Comparison of ENCODE assay signal across 8 cellular contexts in the genomic region with DNA sequence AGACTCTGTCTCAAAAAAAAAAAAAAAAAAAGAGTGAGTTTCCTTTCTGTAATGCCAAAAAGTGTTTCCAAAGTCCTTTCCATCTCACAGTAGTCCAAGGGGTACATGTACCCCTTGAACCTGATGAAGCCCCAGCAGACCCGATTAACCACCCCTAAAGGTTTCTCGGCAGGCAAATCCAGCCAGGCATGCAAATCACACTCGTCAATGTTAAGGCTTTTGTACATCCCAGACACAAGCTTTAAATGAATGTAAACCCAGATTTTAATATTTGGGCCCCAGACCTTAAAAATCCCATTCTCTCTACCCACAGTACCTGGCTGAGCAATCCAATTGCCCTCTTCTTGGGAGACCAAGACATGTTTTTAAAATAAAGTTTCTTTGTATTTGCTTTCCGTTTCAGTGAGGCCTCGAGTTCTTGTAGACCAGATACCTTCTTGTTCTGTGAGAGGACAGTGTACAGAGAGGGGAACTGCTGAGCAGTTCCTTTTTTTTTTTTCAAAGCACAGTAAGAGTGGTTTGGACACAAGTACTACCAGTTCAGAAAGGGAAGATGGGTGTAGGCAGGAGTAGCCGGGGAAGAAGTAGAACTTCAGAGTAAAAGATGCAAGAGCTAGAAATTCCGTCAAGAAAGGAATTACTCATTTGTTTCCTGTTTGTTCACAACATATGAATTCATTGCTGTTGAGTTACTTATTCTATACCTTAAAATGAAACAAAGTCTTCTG. TPM values are rescaled to one million over a fixed set of nuclear protein-coding genes. Genes with fewer than 3 reads are reported as not detected.
DNase-seq lines count a peak whose midpoint lies in the region; ATAC-seq and TF ChIP-seq lines count a peak whose summit lies in the region.

A gene with protein sequence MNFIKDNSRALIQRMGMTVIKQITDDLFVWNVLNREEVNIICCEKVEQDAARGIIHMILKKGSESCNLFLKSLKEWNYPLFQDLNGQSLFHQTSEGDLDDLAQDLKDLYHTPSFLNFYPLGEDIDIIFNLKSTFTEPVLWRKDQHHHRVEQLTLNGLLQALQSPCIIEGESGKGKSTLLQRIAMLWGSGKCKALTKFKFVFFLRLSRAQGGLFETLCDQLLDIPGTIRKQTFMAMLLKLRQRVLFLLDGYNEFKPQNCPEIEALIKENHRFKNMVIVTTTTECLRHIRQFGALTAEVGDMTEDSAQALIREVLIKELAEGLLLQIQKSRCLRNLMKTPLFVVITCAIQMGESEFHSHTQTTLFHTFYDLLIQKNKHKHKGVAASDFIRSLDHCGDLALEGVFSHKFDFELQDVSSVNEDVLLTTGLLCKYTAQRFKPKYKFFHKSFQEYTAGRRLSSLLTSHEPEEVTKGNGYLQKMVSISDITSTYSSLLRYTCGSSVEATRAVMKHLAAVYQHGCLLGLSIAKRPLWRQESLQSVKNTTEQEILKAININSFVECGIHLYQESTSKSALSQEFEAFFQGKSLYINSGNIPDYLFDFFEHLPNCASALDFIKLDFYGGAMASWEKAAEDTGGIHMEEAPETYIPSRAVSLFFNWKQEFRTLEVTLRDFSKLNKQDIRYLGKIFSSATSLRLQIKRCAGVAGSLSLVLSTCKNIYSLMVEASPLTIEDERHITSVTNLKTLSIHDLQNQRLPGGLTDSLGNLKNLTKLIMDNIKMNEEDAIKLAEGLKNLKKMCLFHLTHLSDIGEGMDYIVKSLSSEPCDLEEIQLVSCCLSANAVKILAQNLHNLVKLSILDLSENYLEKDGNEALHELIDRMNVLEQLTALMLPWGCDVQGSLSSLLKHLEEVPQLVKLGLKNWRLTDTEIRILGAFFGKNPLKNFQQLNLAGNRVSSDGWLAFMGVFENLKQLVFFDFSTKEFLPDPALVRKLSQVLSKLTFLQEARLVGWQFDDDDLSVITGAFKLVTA (minus strand): TSS at position 465 of the 728 bp plus-strand sequence. CDS start 8,111 bp downstream, outside the sequence.

- CTCF ChIA-PET in GM10248 (lab: Yijun Ruan, JAX) = interaction anchor here (1.3 kb wide), 1 partner anchor 8 kb away, joined by 3 read pairs; no protein-coding TSS in a partner anchor

- H3K27me3 ChIP-seq in endodermal cell (ENCODE audit: control insufficient read depth, insufficient read depth, low read length, poor library complexity, severe bottlenecking) = peaks cover 18% of the 10 kb centered on the region

- 86 to 91% methylated on average over 3 to 7 of the region's 7 CpGs for WGBS in endodermal cell (ENCODE audit: insufficient coverage in 1 of 2, insufficient read length in 1 of 2), 2 experiments

- no peaks in the 10 kb centered on the region for H3K36me3 ChIP-seq in endodermal cell (ENCODE audit: control insufficient read depth, insufficient read depth, low read length)

- no peak within 1 kb of the TSS for H3K27ac Mint-ChIP-seq in endodermal cell

- no peaks in the 10 kb centered on the region for H3K36me3 Mint-ChIP-seq in endodermal cell (ENCODE audit: low read depth)

- H3K9me3 Mint-ChIP-seq in endodermal cell = no peaks in the 10 kb centered on the region

- peaks cover 6% of the 10 kb centered on the region for H3K27me3 Mint-ChIP-seq in endodermal cell (ENCODE audit: insufficient read depth)

- DNase-seq in GM10248 (ENCODE audit: extremely low spot score) (peak; percentile 73), choroid plexus epithelial cell (ENCODE audit: low read depth) (peak; percentile 13), H4 (ENCODE audit: low spot score) (no peak), SHP77 (lab: John Stamatoyannopoulos, UW) (no peak), endodermal cell (no peak), cerebellum (ENCODE audit: low spot score) (no peak)

- ATAC-seq in GM21390 (IDR thresholded peaks at IDR 0.05; ENCODE audit: unreplicated experiment) = peak; percentile 97
- peak; percentile 90 for ATAC-seq in HG03565 (IDR thresholded peaks at IDR 0.05; ENCODE audit: unreplicated experiment)

- no peak within 1 kb of the TSS for H3K9ac ChIP-seq in endodermal cell (ENCODE audit: extremely low read depth, low read length, poor library complexity, severe bottlenecking)

- H3K9me3 ChIP-seq in endodermal cell (ENCODE audit: control insufficient read depth, low read length) = no peaks in the 10 kb centered on the region

- H3K4me1 ChIP-seq in endodermal cell (ENCODE audit: control insufficient read depth, insufficient read depth, low read length) = no peaks in the 10 kb centered on the region

- no peaks in the 10 kb centered on the region for H3K4me1 Mint-ChIP-seq in endodermal cell

- POLR2A ChIA-PET in GM10248 (lab: Yijun Ruan, JAX) = no interaction called here

- no peak within 1 kb of the TSS for H3K4me3 Mint-ChIP-seq in endodermal cell

- H3K4me3 ChIP-seq in choroid plexus epithelial cell (ENCODE audit: low read depth, low read length) (no peak within 1 kb of the TSS), endodermal cell (ENCODE audit: low read length) (no peak within 1 kb of the TSS)

- TF ChIP-seq CTCF in GM10248 (IDR thresholded peaks at IDR 0.05; ENCODE audit: control extremely low read depth, extremely low read depth, low read depth, missing control alignments) (no peak), choroid plexus epithelial cell (conservative IDR thresholded peaks at IDR 0.05; ENCODE audit: low read depth, low read length) (no peak), endodermal cell (conservative IDR thresholded peaks at IDR 0.05) (no peak)

- no peak within 1 kb of the TSS for H3K27ac ChIP-seq in endodermal cell (ENCODE audit: low read depth, low read length)

RNA-seq across cellular contexts. Expression of the gene that starts here (rescaled TPM):
- not detected in 2 replicates for total RNA-seq in H4 (2014; rRNA removed; shearing (Covaris generic))
- total RNA-seq in endodermal cell (not detected), cerebellum (0.36 TPM)
- not detected for polyA plus RNA-seq in endodermal cell (2013, experiment 1 of 2)
- not detected for polyA plus RNA-seq in endodermal cell (2013, experiment 2 of 2)

Comparison
In these comparisons a context has a peak if more than half of its experiments do, and no peak if none do; other contexts are left out.
1. DNase-seq: peak in GM10248 (single experiment) and choroid plexus epithelial cell (single experiment); none in H4 (single experiment), SHP77 (0 of 2), endodermal cell (single experiment) and cerebellum (single experiment).